In genomic region chr9:99185904-99186303, GRCh38 we compare ENCODE assay signal across 1 cellular context.
TF ChIP-seq lines count a peak whose summit lies in the region.

No MANE protein-coding gene starts in this region.

TF ChIP-seq in GM23338, 12 proteins besides CTCF, POLR2A, EP300 and RAD21 (continued from another document):
- TF ChIP-seq ZNF462 (CRISPR knock-in tag; IDR thresholded peaks at IDR 0.05), result no peak
- TF ChIP-seq REST (IDR thresholded peaks at IDR 0.05; ENCODE audit: unreplicated experiment), result no peak
